Comparison of ENCODE assay signal across 8 cellular contexts in genomic region chr2:59490994-59491393, GRCh38.
"Had no signal": no experiment of that assay in that cellular context is flagged by ENCODE, and none has a peak within 500 bp of the region (broad histone marks: within the 10 kb centered on the region; RNA-seq: fewer than 3 reads in every experiment).

No MANE protein-coding gene starts in this region.

- H3K9me3 ChIP-seq: HAP-1 had no signal

- H3K27ac ChIP-seq: HL-60 had no signal

- H3K4me2 ChIP-seq: GM23338 had no signal

- FAIRE-seq: H1, HepG2 had no signal

- ATAC-seq: GM23338, HCT116, HepG2 had no signal

- H3K36me3 ChIP-seq: HAP-1 had no signal

- H3K4me3 ChIP-seq: GM23338, HAP-1 had no signal

- DNase-seq: H7, HFFc6 had no signal

- H2AFZ ChIP-seq: GM23338 had no signal

- H3K4me1 ChIP-seq: HAP-1 had no signal
